27 cellular contexts compared by ENCODE assay signal in genomic region chr1:29218223-29218622, GRCh38. TPM values are rescaled to one million over a fixed set of nuclear protein-coding genes. Genes with fewer than 3 reads are reported as not detected.
A peak's percentile ranks its signal among the peaks of the same experiment; 100 is the strongest.
DNase-seq lines count a peak whose midpoint lies in the region; ATAC-seq and TF ChIP-seq lines count a peak whose summit lies in the region.
"Had no signal": no experiment of that assay in that cellular context is flagged by ENCODE, and none has a peak within 500 bp of the region (broad histone marks: within the 10 kb centered on the region; RNA-seq: fewer than 3 reads in every experiment).

No MANE protein-coding gene starts in this region.

- dilution Hi-C loops in mammary epithelial cell (cut with HindIII; ENCODE audit: low sequenced_read_pairs), result no loop called here

- no peaks in the 10 kb centered on the region for H3F3A ChIP-seq in PC-9 (ENCODE audit: insufficient read depth, low read depth)

- H3K4me3 ChIP-seq in mammary epithelial cell (replicated peaks in 1 of 3; ENCODE audit: insufficient read depth in 1 of 3, low read depth in 2 of 3, low read length in 3 of 3), result no peak overlapping the region
- H3K4me3 ChIP-seq in PC-9, result no peak overlapping the region
- H3K4me3 ChIP-seq: esophagus muscularis mucosa, SJSA1 had no signal

- peak overlapping the region; percentile 4 for H3K27ac Mint-ChIP-seq in MCF 10A (ENCODE audit: low read depth, unreplicated experiment)
- no peak overlapping the region for H3K27ac Mint-ChIP-seq in activated T-helper 2 cell treated with anti-CD3 and anti-CD28 coated beads, Interferon-gamma antibody, Interleukin-2, Interleukin-4, amounts not matched to agents 10 μg/mL and 5 μg/mL and 100 μg/mL, durations not matched to agents 14 hours and 24 hours and 36 hours
- H3K27ac Mint-ChIP-seq: activated CD8-positive, alpha-beta memory T cell treated with anti-CD3 and anti-CD28 coated beads, Interleukin-2, amount 10 ng/mL, durations not matched to agents 7 days and 5 days; activated naive CD8-positive, alpha-beta T cell; memory B cell had no signal

- no peaks in the 10 kb centered on the region for H3K9me3 Mint-ChIP-seq in MCF 10A (ENCODE audit: unreplicated experiment)
- H3K9me3 Mint-ChIP-seq in activated T-helper 2 cell treated with anti-CD3 and anti-CD28 coated beads, Interferon-gamma antibody, Interleukin-2, Interleukin-4, amounts not matched to agents 10 μg/mL and 5 μg/mL and 100 μg/mL, durations not matched to agents 14 hours and 24 hours and 36 hours, result no peaks in the 10 kb centered on the region
- H3K9me3 Mint-ChIP-seq: activated T-helper 1 cell treated with anti-CD3 and anti-CD28 coated beads, Interleukin-12 subunit alpha, Interleukin-12 subunit beta, Interleukin-2, Interleukin-4 antibody, amounts not matched to agents 30 ng/mL and 10 ng/mL and 1 ng/mL, durations not matched to agents 14 hours and 24 hours and 36 hours; CD14-positive monocyte; memory B cell had no signal

- H3K4me2 ChIP-seq in mammary epithelial cell (ENCODE audit: insufficient read depth, low read depth, low read length) (no peak overlapping the region), PC-9 (no peak overlapping the region)

- H3K27me3 Mint-ChIP-seq in MCF 10A (ENCODE audit: insufficient read depth, unreplicated experiment), result no peaks in the 10 kb centered on the region
- H3K27me3 Mint-ChIP-seq in activated T-helper 2 cell treated with anti-CD3 and anti-CD28 coated beads, Interferon-gamma antibody, Interleukin-2, Interleukin-4, amounts not matched to agents 10 μg/mL and 5 μg/mL and 100 μg/mL, durations not matched to agents 14 hours and 24 hours and 36 hours (ENCODE audit: low read depth), result no peaks in the 10 kb centered on the region
- H3K27me3 Mint-ChIP-seq: activated CD8-positive, alpha-beta memory T cell treated with anti-CD3 and anti-CD28 coated beads, Interleukin-2, amount 10 ng/mL, durations not matched to agents 7 days and 5 days; activated naive CD8-positive, alpha-beta T cell; memory B cell had no signal

- peaks cover 53% of the 10 kb centered on the region for H3K36me3 Mint-ChIP-seq in MCF 10A (ENCODE audit: insufficient read depth, unreplicated experiment)
- peaks cover 11% of the 10 kb centered on the region for H3K36me3 Mint-ChIP-seq in activated T-helper 2 cell treated with anti-CD3 and anti-CD28 coated beads, Interferon-gamma antibody, Interleukin-2, Interleukin-4, amounts not matched to agents 10 μg/mL and 5 μg/mL and 100 μg/mL, durations not matched to agents 14 hours and 24 hours and 36 hours (ENCODE audit: low read depth)

- BruUV-seq in MCF 10A (replicated peaks; lab: Mats Ljungman, UMichigan), result no TSS peak
- no TSS peak for BruUV-seq in mammary epithelial cell (replicated peaks; lab: Mats Ljungman, UMichigan)
- BruUV-seq in PC-9 (replicated peaks; lab: Mats Ljungman, UMichigan), result no TSS peak

- in situ Hi-C loops in mammary epithelial cell (cut with MboI; ENCODE audit: low sequenced_read_pairs in 2 of 2), result loop anchor here in 1 of 2 donors (25.0 kb wide), 1 partner anchor 431 kb away; no protein-coding TSS in a partner anchor

- ATAC-seq in GM21717 (IDR thresholded peaks at IDR 0.05; ENCODE audit: unreplicated experiment), result no peak
- ATAC-seq: activated CD8-positive, alpha-beta memory T cell treated with anti-CD3 and anti-CD28 coated beads, Interleukin-2, amount 10 ng/mL, durations not matched to agents 7 days and 5 days; Panc1 had no signal

- H3K4me3 Mint-ChIP-seq in MCF 10A (ENCODE audit: unreplicated experiment), result no peak overlapping the region
- no peak overlapping the region for H3K4me3 Mint-ChIP-seq in activated T-helper 2 cell treated with anti-CD3 and anti-CD28 coated beads, Interferon-gamma antibody, Interleukin-2, Interleukin-4, amounts not matched to agents 10 μg/mL and 5 μg/mL and 100 μg/mL, durations not matched to agents 14 hours and 24 hours and 36 hours (ENCODE audit: low read depth)
- H3K4me3 Mint-ChIP-seq: activated CD8-positive, alpha-beta memory T cell treated with anti-CD3 and anti-CD28 coated beads, Interleukin-2, amount 10 ng/mL, durations not matched to agents 7 days and 5 days; activated naive CD8-positive, alpha-beta T cell; activated T-helper 1 cell treated with anti-CD3 and anti-CD28 coated beads, Interleukin-12 subunit alpha, Interleukin-12 subunit beta, Interleukin-2, Interleukin-4 antibody, amounts not matched to agents 30 ng/mL and 10 ng/mL and 1 ng/mL, durations not matched to agents 14 hours and 24 hours and 36 hours; CD14-positive monocyte; memory B cell had no signal

- DNase-seq in MCF 10A (ENCODE audit: unreplicated experiment), result no peak
- no peak for DNase-seq in mammary epithelial cell
- peak in 1 of 2 experiments; percentile 39 for DNase-seq in PC-9
- peak; percentile 63 for DNase-seq in fibroblast of gingiva (ENCODE audit: low read depth)
- no peak for DNase-seq in activated T-helper 2 cell treated with anti-CD3 and anti-CD28 coated beads, Interferon-gamma antibody, Interleukin-2, Interleukin-4, amounts not matched to agents 10 μg/mL and 5 μg/mL and 100 μg/mL, durations not matched to agents 14 hours and 24 hours and 36 hours (ENCODE audit: low spot score)
- DNase-seq in NCI-H526 (lab: John Stamatoyannopoulos, UW), result no peak
- no peak for DNase-seq in stimulated activated CD8-positive, alpha-beta memory T cell treated with anti-CD3 and anti-CD28 coated beads, Interleukin-4, amount 100 ng/mL, for 48 hours
- DNase-seq: ACHN; activated CD8-positive, alpha-beta memory T cell treated with anti-CD3 and anti-CD28 coated beads, Interleukin-2, amount 10 ng/mL, durations not matched to agents 7 days and 5 days; effector CD4-positive, alpha-beta T cell; glutamatergic neuron; HCEC 1CT; KG1; NCI-H187 treated with DMSO at 0.1 percent for 48 hours; NCI-H345; NCI-H82; occipital lobe; retina; stimulated activated CD4-positive, alpha-beta T cell treated with anti-CD3 and anti-CD28 coated beads, Interleukin-12 subunit alpha, Interleukin-12 subunit beta, amount 100 ng/mL, for 4 hours had no signal

- intact Hi-C loops in MCF 10A (cut with micrococcal nuclease) (no loop called here), mammary epithelial cell (cut with micrococcal nuclease) (no loop called here), PC-9 (cut with micrococcal nuclease; ENCODE audit: unreplicated experiment) (no loop called here)
- intact Hi-C loops in activated T-helper 2 cell treated with anti-CD3 and anti-CD28 coated beads, Interferon-gamma antibody, Interleukin-2, Interleukin-4, amounts not matched to agents 10 μg/mL and 5 μg/mL and 100 μg/mL, durations not matched to agents 14 hours and 24 hours and 36 hours (cut with micrococcal nuclease), result no loop called here

- CTCF ChIA-PET in MCF 10A (lab: Yijun Ruan, JAX) (interaction anchor here (1.2 to 1.4 kb wide), 2 partner anchors 13 to 16 kb away, joined by 3 to 7 read pairs; partner anchors contain the start of gene MECR), mammary epithelial cell (lab: Charles Lee; ENCODE audit: low non-redundant PET) (no interaction called here), PC-9 (lab: Charles Lee) (no interaction called here)

- H2AFZ ChIP-seq in mammary epithelial cell (ENCODE audit: low read depth, low read length) (no peak overlapping the region), PC-9 (no peak overlapping the region)

- H3K27me3 ChIP-seq in mammary epithelial cell (ENCODE audit: insufficient read depth, low read length) (no peaks in the 10 kb centered on the region), PC-9 (ENCODE audit: insufficient read depth, low read depth) (no peaks in the 10 kb centered on the region)
- H3K27me3 ChIP-seq: esophagus muscularis mucosa, SJSA1 had no signal

- H3K79me2 ChIP-seq in mammary epithelial cell (ENCODE audit: insufficient read depth, low read length) (peaks cover 6% of the 10 kb centered on the region), PC-9 (ENCODE audit: low read depth) (no peaks in the 10 kb centered on the region)

- H4K20me1 ChIP-seq in mammary epithelial cell (ENCODE audit: insufficient read depth, low read length) (no peaks in the 10 kb centered on the region), PC-9 (ENCODE audit: insufficient read depth) (no peaks in the 10 kb centered on the region)

- no peak overlapping the region for H3K27ac ChIP-seq in mammary epithelial cell (ENCODE audit: insufficient read depth, low read depth, low read length)
- peak overlapping the region; percentile 50 for H3K27ac ChIP-seq in PC-9
- H3K27ac ChIP-seq: esophagus muscularis mucosa, SJSA1 had no signal

- no peaks in the 10 kb centered on the region for H3K4me1 Mint-ChIP-seq in MCF 10A (ENCODE audit: insufficient read depth, unreplicated experiment)
- H3K4me1 Mint-ChIP-seq in activated T-helper 2 cell treated with anti-CD3 and anti-CD28 coated beads, Interferon-gamma antibody, Interleukin-2, Interleukin-4, amounts not matched to agents 10 μg/mL and 5 μg/mL and 100 μg/mL, durations not matched to agents 14 hours and 24 hours and 36 hours (ENCODE audit: low read depth), result peaks cover 4% of the 10 kb centered on the region
- H3K4me1 Mint-ChIP-seq: activated CD8-positive, alpha-beta memory T cell treated with anti-CD3 and anti-CD28 coated beads, Interleukin-2, amount 10 ng/mL, durations not matched to agents 7 days and 5 days; memory B cell had no signal

- H3K9ac ChIP-seq in mammary epithelial cell (ENCODE audit: insufficient read depth, low read length), result no peak overlapping the region

- H3K4me1 ChIP-seq in mammary epithelial cell (ENCODE audit: insufficient read depth, low read length) (no peaks in the 10 kb centered on the region), PC-9 (replicated peaks; ENCODE audit: insufficient read depth) (no peaks in the 10 kb centered on the region)
- H3K4me1 ChIP-seq: esophagus muscularis mucosa, SJSA1 had no signal

- POLR2A ChIA-PET in MCF 10A (lab: Yijun Ruan, JAX), result interaction anchor here (1.3 to 1.7 kb wide), 2 partner anchors 12 to 21 kb away, joined by 3 to 8 read pairs; no protein-coding TSS in a partner anchor
- POLR2A ChIA-PET in PC-9 (lab: Charles Lee; ENCODE audit: unreplicated experiment), result no interaction called here

- H3K9me3 ChIP-seq in mammary epithelial cell (replicated peaks; ENCODE audit: insufficient read depth, low read length), result no peaks in the 10 kb centered on the region
- no peaks in the 10 kb centered on the region for H3K9me3 ChIP-seq in PC-9 (ENCODE audit: insufficient read depth, low read depth)
- H3K9me3 ChIP-seq: esophagus muscularis mucosa, SJSA1 had no signal

- H3K9me2 ChIP-seq in PC-9 (ENCODE audit: insufficient read depth), result no peaks in the 10 kb centered on the region

- H3K36me3 ChIP-seq in mammary epithelial cell (ENCODE audit: insufficient read depth, low read length) (peaks cover 20% of the 10 kb centered on the region), PC-9 (ENCODE audit: low read depth) (0 out of 2 replicates have a peak, but pooled peaks cover 5% of the 10 kb centered on the region)

- WGBS in mammary epithelial cell (ENCODE audit: low coverage, missing lambda C conversion rate), result 94% methylated on average over 2 of the region's 2 CpGs

- TF ChIP-seq CTCF in MCF 10A (IDR thresholded peaks at IDR 0.05; ENCODE audit: unreplicated experiment) (no peak), mammary epithelial cell (conservative IDR thresholded peaks at IDR 0.05 in 1 of 2, IDR thresholded peaks at IDR 0.05 in 1 of 2; ENCODE audit: extremely low read depth in 1 of 2, insufficient read depth in 1 of 2, low read depth in 1 of 2, low read length in 2 of 2) (no peak), PC-9 (conservative IDR thresholded peaks at IDR 0.05) (no peak)

RNA-seq across cellular contexts. Expression of gene MECR, which starts 12.5 kb away (rescaled TPM):
- 46.2 and 59.1 TPM in 2 replicates for total RNA-seq in MCF 10A (2022)
- 10 to 100 TPM; 28.7 to 35.4 TPM for total RNA-seq in mammary epithelial cell
- polyA plus RNA-seq in mammary epithelial cell, result 31.3 TPM
- 41.2 TPM for polyA minus RNA-seq in mammary epithelial cell
- 46.4 and 53.9 TPM in 2 replicates for total RNA-seq in PC-9 (2021)
- total RNA-seq in activated T-helper 2 cell treated with anti-CD3 and anti-CD28 coated beads, Interferon-gamma antibody, Interleukin-2, Interleukin-4, amounts not matched to agents 10 μg/mL and 5 μg/mL and 100 μg/mL, durations not matched to agents 14 hours and 24 hours and 36 hours, result 33.0 and 34.6 TPM in 2 replicates

RNA-seq across cellular contexts. Expression of gene PTPRU, which starts 18.1 kb away (rescaled TPM):
- 24.1 and 26.8 TPM in 2 replicates for total RNA-seq in MCF 10A (2022)
- 10 to 100 TPM; 38.9 to 46.3 TPM for total RNA-seq in mammary epithelial cell
- polyA plus RNA-seq in mammary epithelial cell, result 29.4 TPM
- polyA minus RNA-seq in mammary epithelial cell, result 53.0 TPM
- 31.4 and 44.3 TPM in 2 replicates for total RNA-seq in PC-9 (2021)
- 0.30 and 0.37 TPM in 2 replicates for total RNA-seq in activated T-helper 2 cell treated with anti-CD3 and anti-CD28 coated beads, Interferon-gamma antibody, Interleukin-2, Interleukin-4, amounts not matched to agents 10 μg/mL and 5 μg/mL and 100 μg/mL, durations not matched to agents 14 hours and 24 hours and 36 hours

RNA-seq across cellular contexts. Expression of gene SRSF4, which starts 36.5 kb away (rescaled TPM):
- 95.8 and 97.9 TPM in 2 replicates for total RNA-seq in MCF 10A (2022)
- 10 to 100 TPM; 22.5 to 93.1 TPM for total RNA-seq in mammary epithelial cell
- polyA plus RNA-seq in mammary epithelial cell, result 42.9 TPM
- polyA minus RNA-seq in mammary epithelial cell, result 22.4 TPM
- total RNA-seq in PC-9 (2021), result 75.7 and 87.6 TPM in 2 replicates
- 145 TPM in 2 replicates for total RNA-seq in activated T-helper 2 cell treated with anti-CD3 and anti-CD28 coated beads, Interferon-gamma antibody, Interleukin-2, Interleukin-4, amounts not matched to agents 10 μg/mL and 5 μg/mL and 100 μg/mL, durations not matched to agents 14 hours and 24 hours and 36 hours

Comparison
In these comparisons a context has a peak if more than half of its experiments do, and no peak if none do; other contexts are left out.
1. RNA of gene PTPRU, which starts 18.1 kb away (total RNA-seq): 38.9 to 46.3 TPM in mammary epithelial cell, 31.4 to 44.3 TPM in PC-9 and 24.1 to 26.8 TPM in MCF 10A; 0.30 to 0.37 TPM in activated T-helper 2 cell treated with anti-CD3 and anti-CD28 coated beads, Interferon-gamma antibody, Interleukin-2, Interleukin-4, amounts not matched to agents 10 μg/mL and 5 μg/mL and 100 μg/mL, durations not matched to agents 14 hours and 24 hours and 36 hours; every median in the first group is over 10 times any median in the second.